ENCODE assay signal across 14 cellular contexts in genomic region chr11:34792143-34792542, GRCh38.
A peak's percentile ranks its signal among the peaks of the same experiment; 100 is the strongest.
DNase-seq lines count a peak whose midpoint lies in the region; ATAC-seq and TF ChIP-seq lines count a peak whose summit lies in the region.
"Had no signal": no experiment of that assay in that cellular context is flagged by ENCODE, and none has a peak within 500 bp of the region (broad histone marks: within the 10 kb centered on the region; RNA-seq: fewer than 3 reads in every experiment).

No MANE protein-coding gene starts in this region.

- intact Hi-C loops in right lobe of liver (cut with DNase I): no loop called here
- intact Hi-C loops in naive thymus-derived CD4-positive, alpha-beta T cell (cut with micrococcal nuclease): no loop called here

- H3K4me1 ChIP-seq in right lobe of liver: peaks cover 0 to 24% (median 6%) of the 10 kb centered on the region in 4 donors
- no peaks in the 10 kb centered on the region for H3K4me1 ChIP-seq in naive thymus-derived CD4-positive, alpha-beta T cell (ENCODE audit: control insufficient read depth in 2 of 2, insufficient read depth in 2 of 2, low read length in 2 of 2)

- peaks cover 4% of the 10 kb centered on the region for H3K4me1 Mint-ChIP-seq in activated naive CD8-positive, alpha-beta T cell treated with anti-CD3 and anti-CD28 coated beads, Interleukin-2, amount 10 ng/mL, durations not matched to agents 7 days and 5 days
- H3K4me1 Mint-ChIP-seq in naive thymus-derived CD4-positive, alpha-beta T cell: peaks cover 0 to 5% (median 0%) of the 10 kb centered on the region in 7 donors

- TF ChIP-seq POLR2A in right lobe of liver (IDR thresholded peaks at IDR 0.05) (no peak), erythroblast (IDR thresholded peaks at IDR 0.05; ENCODE audit: low read length) (no peak)

- no peaks in the 10 kb centered on the region for H3K9me3 ChIP-seq in right lobe of liver
- H3K9me3 ChIP-seq in naive thymus-derived CD4-positive, alpha-beta T cell (ENCODE audit: control insufficient read depth in 2 of 3, low read length in 3 of 3): no peaks in the 10 kb centered on the region

- DNase-seq in HCEC 1CT (peak; percentile 3), right lobe of liver (no peak), erythroblast (lab: John Stamatoyannopoulos, UW) (no peak), GM20000 (ENCODE audit: low spot score) (no peak)
- DNase-seq in activated naive CD8-positive, alpha-beta T cell treated with anti-CD3 and anti-CD28 coated beads, Interleukin-2, amount 10 ng/mL, durations not matched to agents 7 days and 5 days: no peak
- no peak for DNase-seq in naive thymus-derived CD4-positive, alpha-beta T cell
- DNase-seq: activated CD4-positive, alpha-beta T cell treated with anti-CD3 and anti-CD28 coated beads, Interleukin-2, amount 10 ng/mL, durations not matched to agents 7 days and 5 days; effector memory CD8-positive, alpha-beta T cell; NCI-H2171; stimulated activated CD4-positive, alpha-beta T cell treated with anti-CD3 and anti-CD28 coated beads, Interleukin-2, amount 100 ng/mL, for 48 hours; stimulated activated naive B cell treated with anti-CD40 and anti-IgM and Interleukin-4, amounts not matched to agents 10 μg/mL and 1 μg/mL and 100 μg/mL, for 72 hours; T-cell had no signal

- no peaks in the 10 kb centered on the region for H3K36me3 ChIP-seq in right lobe of liver
- no peaks in the 10 kb centered on the region for H3K36me3 ChIP-seq in naive thymus-derived CD4-positive, alpha-beta T cell (ENCODE audit: control insufficient read depth in 2 of 3, insufficient read depth in 3 of 3, low read length in 3 of 3)
- H3K36me3 ChIP-seq: BLaER1 treated with 17β-estradiol and CSF1 and Interleukin-3, amounts not matched to agents 10 nM and 100 nM had no signal

- ATAC-seq in activated naive CD8-positive, alpha-beta T cell treated with anti-CD3 and anti-CD28 coated beads, Interleukin-2, amount 10 ng/mL, durations not matched to agents 7 days and 5 days (ENCODE audit: low read depth): no peak
- peak in 3 of 4 donors; percentile 7 to 38 (median 16) for ATAC-seq in right lobe of liver
- no peak for ATAC-seq in naive thymus-derived CD4-positive, alpha-beta T cell
- ATAC-seq: effector memory CD8-positive, alpha-beta T cell had no signal

- CTCF ChIA-PET in naive thymus-derived CD4-positive, alpha-beta T cell (lab: Charles Lee): no interaction called here

- no peaks in the 10 kb centered on the region for H3K27me3 ChIP-seq in right lobe of liver
- no peaks in the 10 kb centered on the region for H3K27me3 ChIP-seq in naive thymus-derived CD4-positive, alpha-beta T cell (ENCODE audit: control insufficient read depth in 2 of 2, insufficient read depth in 2 of 2, low read length in 2 of 2)
- H3K27me3 ChIP-seq: BLaER1 treated with 17β-estradiol and CSF1 and Interleukin-3, amounts not matched to agents 10 nM and 100 nM had no signal

- 33% methylated on average over 2 of the region's 4 CpGs for WGBS in right lobe of liver (ENCODE audit: insufficient coverage, low coverage, low lambda C conversion rate, missing lambda C conversion rate)

- POLR2A ChIA-PET in activated naive CD8-positive, alpha-beta T cell treated with anti-CD3 and anti-CD28 coated beads, Interleukin-2, amount 10 ng/mL, durations not matched to agents 7 days and 5 days (lab: Charles Lee): no interaction called here
- POLR2A ChIA-PET in naive thymus-derived CD4-positive, alpha-beta T cell (lab: Charles Lee): no interaction called here

- TF ChIP-seq CTCF in GM12872 (IDR thresholded peaks at IDR 0.05; ENCODE audit: insufficient read depth, low read depth, low read length) (peak; percentile 16; the same call in 1 of the 3 replicates), right lobe of liver (IDR thresholded peaks at IDR 0.05) (no peak), GM20000 (IDR thresholded peaks at IDR 0.05; ENCODE audit: extremely low read depth, missing control alignments) (no peak)

- H3K4me3 ChIP-seq in right lobe of liver: no peak overlapping the region
- H3K4me3 ChIP-seq in naive thymus-derived CD4-positive, alpha-beta T cell (ENCODE audit: low read length): no peak overlapping the region
- H3K4me3 ChIP-seq: BLaER1 treated with 17β-estradiol and CSF1 and Interleukin-3, amounts not matched to agents 10 nM and 100 nM had no signal

- peak overlapping the region in 1 of 3 donors; percentile 36 for H3K27ac ChIP-seq in right lobe of liver
- no peak overlapping the region for H3K27ac ChIP-seq in naive thymus-derived CD4-positive, alpha-beta T cell (ENCODE audit: low read depth, low read length)
- H3K27ac ChIP-seq: BLaER1 treated with 17β-estradiol and CSF1 and Interleukin-3, amounts not matched to agents 10 nM and 100 nM had no signal

- peaks cover 3% of the 10 kb centered on the region for H3K36me3 Mint-ChIP-seq in activated naive CD8-positive, alpha-beta T cell treated with anti-CD3 and anti-CD28 coated beads, Interleukin-2, amount 10 ng/mL, durations not matched to agents 7 days and 5 days
- H3K36me3 Mint-ChIP-seq in naive thymus-derived CD4-positive, alpha-beta T cell: peaks cover 0 to 4% (median 0%) of the 10 kb centered on the region in 5 donors

- peaks cover 11% of the 10 kb centered on the region for H3K9me3 Mint-ChIP-seq in activated naive CD8-positive, alpha-beta T cell treated with anti-CD3 and anti-CD28 coated beads, Interleukin-2, amount 10 ng/mL, durations not matched to agents 7 days and 5 days
- H3K9me3 Mint-ChIP-seq in naive thymus-derived CD4-positive, alpha-beta T cell: peaks cover 0 to 12% (median 4%) of the 10 kb centered on the region in 11 donors

- peaks cover 10% of the 10 kb centered on the region for H3K27me3 Mint-ChIP-seq in activated naive CD8-positive, alpha-beta T cell treated with anti-CD3 and anti-CD28 coated beads, Interleukin-2, amount 10 ng/mL, durations not matched to agents 7 days and 5 days
- peaks cover 0 to 16% (median 8%) of the 10 kb centered on the region in 5 donors for H3K27me3 Mint-ChIP-seq in naive thymus-derived CD4-positive, alpha-beta T cell
- H3K27me3 Mint-ChIP-seq: activated CD4-positive, alpha-beta T cell treated with anti-CD3 and anti-CD28 coated beads, Interleukin-2, amount 10 ng/mL, durations not matched to agents 7 days and 5 days had no signal

- peak overlapping the region; percentile 56 for H3K4me3 Mint-ChIP-seq in activated naive CD8-positive, alpha-beta T cell treated with anti-CD3 and anti-CD28 coated beads, Interleukin-2, amount 10 ng/mL, durations not matched to agents 7 days and 5 days
- H3K4me3 Mint-ChIP-seq in naive thymus-derived CD4-positive, alpha-beta T cell: no peak overlapping the region
- H3K4me3 Mint-ChIP-seq: activated CD4-positive, alpha-beta T cell treated with anti-CD3 and anti-CD28 coated beads, Interleukin-2, amount 10 ng/mL, durations not matched to agents 7 days and 5 days; effector memory CD8-positive, alpha-beta T cell; stimulated activated naive B cell treated with anti-CD40 and anti-IgM and Interleukin-4, amounts not matched to agents 10 μg/mL and 1 μg/mL and 100 μg/mL, for 72 hours had no signal

- no peak overlapping the region for H3K27ac Mint-ChIP-seq in activated naive CD8-positive, alpha-beta T cell treated with anti-CD3 and anti-CD28 coated beads, Interleukin-2, amount 10 ng/mL, durations not matched to agents 7 days and 5 days
- H3K27ac Mint-ChIP-seq in naive thymus-derived CD4-positive, alpha-beta T cell: no peak overlapping the region
- H3K27ac Mint-ChIP-seq: activated CD4-positive, alpha-beta T cell treated with anti-CD3 and anti-CD28 coated beads, Interleukin-2, amount 10 ng/mL, durations not matched to agents 7 days and 5 days; effector memory CD8-positive, alpha-beta T cell; stimulated activated naive B cell treated with anti-CD40 and anti-IgM and Interleukin-4, amounts not matched to agents 10 μg/mL and 1 μg/mL and 100 μg/mL, for 72 hours; T-cell had no signal

Comparison
In these comparisons a context has a peak if more than half of its experiments do, and no peak if none do; other contexts are left out.
1. ATAC-seq: peak in right lobe of liver (3 of 4); none in activated naive CD8-positive, alpha-beta T cell treated with anti-CD3 and anti-CD28 coated beads, Interleukin-2, amount 10 ng/mL, durations not matched to agents 7 days and 5 days (single experiment) and naive thymus-derived CD4-positive, alpha-beta T cell (single experiment).